1 cellular context compared by ENCODE assay signal in genomic region chr15:80007532-80007931, GRCh38.
TF ChIP-seq lines count a peak whose summit lies in the region.

No MANE protein-coding gene starts in this region.

TF ChIP-seq in GM23338, 12 proteins besides CTCF, POLR2A, EP300 and RAD21:
- TF ChIP-seq POLR2AphosphoS5 (IDR thresholded peaks at IDR 0.05; ENCODE audit: low read depth) = no peak
